In the genomic region with DNA sequence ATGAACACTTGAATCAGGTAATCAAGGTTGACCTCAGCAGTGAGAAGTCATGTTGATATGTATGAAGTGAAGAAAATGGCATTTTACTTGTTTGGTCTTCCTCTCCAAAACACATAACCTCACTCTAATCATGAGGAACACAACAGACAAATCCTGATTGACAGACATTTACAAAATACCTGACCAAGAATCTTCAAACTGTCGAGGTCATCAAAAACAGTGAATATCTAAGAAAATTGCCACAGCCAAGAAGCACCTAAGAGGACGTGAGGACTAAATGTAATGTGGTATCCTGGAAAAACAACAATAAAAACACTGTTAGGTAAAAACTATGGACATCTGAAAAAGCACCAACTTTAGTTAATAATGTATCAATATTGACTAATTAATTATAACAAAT, we compare ENCODE assay signal across 37 cellular contexts.
"Had no signal": no experiment of that assay in that cellular context is flagged by ENCODE, and none has a peak within 500 bp of the region (broad histone marks: within the 10 kb centered on the region; RNA-seq: fewer than 3 reads in every experiment).

No MANE protein-coding gene starts in this region.

- H3K4me3 Mint-ChIP-seq: activated B cell treated with CpG ODN at 0.5 μM for 24 hours; activated CD4-positive, alpha-beta memory T cell treated with anti-CD3 and anti-CD28 coated beads for 36 hours; activated CD4-positive, alpha-beta T cell treated with anti-CD3 and anti-CD28 coated beads, Interleukin-2, amount 10 ng/mL, durations not matched to agents 24 days and 14 days; activated CD8-positive, alpha-beta T cell treated with anti-CD3 and anti-CD28 coated beads for 36 hours; activated naive CD4-positive, alpha-beta T cell treated with anti-CD3 and anti-CD28 coated beads, Interleukin-2, amount 10 ng/mL, durations not matched to agents 7 days and 5 days; activated naive CD4-positive, alpha-beta T cell treated with anti-CD3 and anti-CD28 coated beads, Interleukin-2, amount 50 U/mL, for 24 hours; activated naive CD8-positive, alpha-beta T cell; activated naive CD8-positive, alpha-beta T cell treated with anti-CD3 and anti-CD28 coated beads, Interleukin-2, amount 10 ng/mL, durations not matched to agents 7 days and 5 days; activated naive CD8-positive, alpha-beta T cell treated with anti-CD3 and anti-CD28 coated beads, Interleukin-2, amount 50 U/mL, for 24 hours; activated T-cell treated with anti-CD3 and anti-CD28 coated beads, Interleukin-2, amount 50 U/mL, for 4 hours; activated T-cell treated with anti-CD3 and anti-CD28 coated beads, Interleukin-2, amount 50 U/mL, for 72 hours; activated T-helper 1 cell treated with anti-CD3 and anti-CD28 coated beads, Interleukin-12 subunit alpha, Interleukin-12 subunit beta, Interleukin-2, Interleukin-4 antibody, amounts not matched to agents 30 ng/mL and 10 ng/mL and 1 ng/mL, durations not matched to agents 14 hours and 24 hours and 36 hours; T-helper 1 cell treated with Interleukin-12 subunit alpha and Interleukin-12 subunit beta and Interleukin-4 antibody, amounts not matched to agents 30 μg/mL and 1 μg/mL, for 36 hours; T-helper 2 cell treated with Interferon-gamma antibody and Interleukin-4, amounts not matched to agents 5 μg/mL and 100 μg/mL, for 36 hours had no signal

- FAIRE-seq: TTC549 had no signal

- H3K4me1 Mint-ChIP-seq: activated B cell treated with CpG ODN at 0.5 μM for 24 hours; activated CD4-positive, alpha-beta T cell treated with anti-CD3 and anti-CD28 coated beads, Interleukin-2, amount 10 ng/mL, durations not matched to agents 24 days and 14 days; activated naive CD4-positive, alpha-beta T cell treated with anti-CD3 and anti-CD28 coated beads, Interleukin-2, amount 10 ng/mL, durations not matched to agents 7 days and 5 days; activated naive CD4-positive, alpha-beta T cell treated with anti-CD3 and anti-CD28 coated beads, Interleukin-2, amount 50 U/mL, for 24 hours; activated naive CD8-positive, alpha-beta T cell treated with anti-CD3 and anti-CD28 coated beads, Interleukin-2, amount 10 ng/mL, durations not matched to agents 7 days and 5 days; activated naive CD8-positive, alpha-beta T cell treated with anti-CD3 and anti-CD28 coated beads, Interleukin-2, amount 50 U/mL, for 24 hours had no signal

- H3K9me3 Mint-ChIP-seq: activated CD4-positive, alpha-beta memory T cell treated with anti-CD3 and anti-CD28 coated beads for 36 hours; activated CD4-positive, alpha-beta T cell treated with anti-CD3 and anti-CD28 coated beads, Interleukin-2, amount 10 ng/mL, durations not matched to agents 24 days and 14 days; T-helper 1 cell treated with Interleukin-12 subunit alpha and Interleukin-12 subunit beta and Interleukin-4 antibody, amounts not matched to agents 30 μg/mL and 1 μg/mL, for 36 hours had no signal

- DNase-seq: activated B cell treated with CpG ODN at 0.5 μM for 24 hours; activated CD4-positive, alpha-beta memory T cell treated with anti-CD3 and anti-CD28 coated beads for 36 hours; activated CD4-positive, alpha-beta T cell treated with anti-CD3 and anti-CD28 coated beads for 4 hours; activated CD4-positive, alpha-beta T cell treated with anti-CD3 and anti-CD28 coated beads, Interleukin-2, amount 10 ng/mL, durations not matched to agents 24 days and 14 days; activated CD4-positive, alpha-beta T cell treated with anti-CD3 and anti-CD28 coated beads, Interleukin-2, amount 50 U/mL, for 1 hour; activated CD4-positive, alpha-beta T cell treated with anti-CD3 and anti-CD28 coated beads, Interleukin-2, amount 50 U/mL, for 4 hours; activated CD4-positive, CD25-positive, alpha-beta regulatory T cell treated with anti-CD3 and anti-CD28 coated beads, Interleukin-2, amount 50 U/mL, for 72 hours; activated CD8-positive, alpha-beta memory T cell treated with anti-CD3 and anti-CD28 coated beads, Interleukin-2, amount 50 U/mL, for 4 hours; activated CD8-positive, alpha-beta T cell treated with anti-CD3 and anti-CD28 coated beads for 36 hours; activated effector memory CD4-positive, alpha-beta T cell treated with Interleukin-2 at 50 U/mL for 16 hours; activated gamma-delta T cell; activated naive CD4-positive, alpha-beta T cell treated with anti-CD3 and anti-CD28 coated beads, Interleukin-2, amount 10 ng/mL, durations not matched to agents 7 days and 5 days; activated naive CD4-positive, alpha-beta T cell treated with Interleukin-2 at 50 U/mL for 16 hours; activated naive CD8-positive, alpha-beta T cell treated with anti-CD3 and anti-CD28 coated beads, Interleukin-2, amount 10 ng/mL, durations not matched to agents 7 days and 5 days; activated naive CD8-positive, alpha-beta T cell treated with anti-CD3 and anti-CD28 coated beads, Interleukin-2, amount 50 U/mL, for 24 hours; activated T-cell treated with anti-CD3 and anti-CD28 coated beads for 4 hours; activated T-cell treated with anti-CD3 and anti-CD28 coated beads, Interleukin-2, amount 50 U/mL, for 1 hour; activated T-cell treated with anti-CD3 and anti-CD28 coated beads, Interleukin-2, amount 50 U/mL, for 4 hours; activated T-cell treated with anti-CD3 and anti-CD28 coated beads, Interleukin-2, amount 50 U/mL, for 72 hours; amygdala; anterior cingulate cortex; body of pancreas; brain microvascular endothelial cell; central memory CD4-positive, alpha-beta T cell; T-helper 1 cell; T-helper 2 cell; T-helper 9 cell had no signal

- H3K9me3 ChIP-seq: ascending aorta, body of pancreas, breast epithelium had no signal

- H3K4me3 ChIP-seq: ascending aorta, body of pancreas, breast epithelium had no signal

- H3K36me3 Mint-ChIP-seq: activated CD4-positive, alpha-beta memory T cell treated with anti-CD3 and anti-CD28 coated beads for 36 hours; activated naive CD4-positive, alpha-beta T cell treated with anti-CD3 and anti-CD28 coated beads, Interleukin-2, amount 10 ng/mL, durations not matched to agents 7 days and 5 days; activated naive CD4-positive, alpha-beta T cell treated with anti-CD3 and anti-CD28 coated beads, Interleukin-2, amount 50 U/mL, for 24 hours; activated naive CD8-positive, alpha-beta T cell; activated naive CD8-positive, alpha-beta T cell treated with anti-CD3 and anti-CD28 coated beads, Interleukin-2, amount 10 ng/mL, durations not matched to agents 7 days and 5 days had no signal

- H3K27me3 ChIP-seq: ascending aorta, body of pancreas, brain microvascular endothelial cell, breast epithelium had no signal

- H3K4me1 ChIP-seq: ascending aorta, body of pancreas, breast epithelium had no signal

- H3K27me3 Mint-ChIP-seq: activated B cell treated with CpG ODN at 0.5 μM for 24 hours; activated CD4-positive, alpha-beta memory T cell treated with anti-CD3 and anti-CD28 coated beads for 36 hours; activated CD4-positive, alpha-beta T cell treated with anti-CD3 and anti-CD28 coated beads, Interleukin-2, amount 10 ng/mL, durations not matched to agents 24 days and 14 days; activated CD8-positive, alpha-beta T cell treated with anti-CD3 and anti-CD28 coated beads for 36 hours; activated naive CD4-positive, alpha-beta T cell treated with anti-CD3 and anti-CD28 coated beads, Interleukin-2, amount 10 ng/mL, durations not matched to agents 7 days and 5 days; activated naive CD4-positive, alpha-beta T cell treated with anti-CD3 and anti-CD28 coated beads, Interleukin-2, amount 50 U/mL, for 24 hours; activated naive CD8-positive, alpha-beta T cell; activated naive CD8-positive, alpha-beta T cell treated with anti-CD3 and anti-CD28 coated beads, Interleukin-2, amount 10 ng/mL, durations not matched to agents 7 days and 5 days; activated naive CD8-positive, alpha-beta T cell treated with anti-CD3 and anti-CD28 coated beads, Interleukin-2, amount 50 U/mL, for 24 hours had no signal

- H3K36me3 ChIP-seq: ascending aorta, brain microvascular endothelial cell, breast epithelium had no signal

- H3K27ac ChIP-seq: ascending aorta, body of pancreas, brain microvascular endothelial cell, breast epithelium, VCaP had no signal

- ATAC-seq: activated CD8-positive, alpha-beta T cell treated with anti-CD3 and anti-CD28 coated beads for 36 hours; activated naive CD8-positive, alpha-beta T cell treated with anti-CD3 and anti-CD28 coated beads, Interleukin-2, amount 50 U/mL, for 24 hours; activated T-cell treated with anti-CD3 and anti-CD28 coated beads, Interleukin-2, amount 50 U/mL, for 4 hours; activated T-cell treated with anti-CD3 and anti-CD28 coated beads, Interleukin-2, amount 50 U/mL, for 72 hours; body of pancreas had no signal

- H3K27ac Mint-ChIP-seq: activated B cell treated with CpG ODN at 0.5 μM for 24 hours; activated CD4-positive, alpha-beta memory T cell treated with anti-CD3 and anti-CD28 coated beads for 36 hours; activated CD4-positive, alpha-beta T cell treated with anti-CD3 and anti-CD28 coated beads, Interleukin-2, amount 10 ng/mL, durations not matched to agents 24 days and 14 days; activated CD8-positive, alpha-beta T cell treated with anti-CD3 and anti-CD28 coated beads for 36 hours; activated naive CD4-positive, alpha-beta T cell treated with anti-CD3 and anti-CD28 coated beads, Interleukin-2, amount 10 ng/mL, durations not matched to agents 7 days and 5 days; activated naive CD4-positive, alpha-beta T cell treated with anti-CD3 and anti-CD28 coated beads, Interleukin-2, amount 50 U/mL, for 24 hours; activated naive CD8-positive, alpha-beta T cell; activated naive CD8-positive, alpha-beta T cell treated with anti-CD3 and anti-CD28 coated beads, Interleukin-2, amount 10 ng/mL, durations not matched to agents 7 days and 5 days; activated naive CD8-positive, alpha-beta T cell treated with anti-CD3 and anti-CD28 coated beads, Interleukin-2, amount 50 U/mL, for 24 hours; activated T-cell treated with anti-CD3 and anti-CD28 coated beads, Interleukin-2, amount 50 U/mL, for 72 hours; activated T-helper 1 cell treated with anti-CD3 and anti-CD28 coated beads, Interleukin-12 subunit alpha, Interleukin-12 subunit beta, Interleukin-2, Interleukin-4 antibody, amounts not matched to agents 30 ng/mL and 10 ng/mL and 1 ng/mL, durations not matched to agents 14 hours and 24 hours and 36 hours; activated T-helper 2 cell treated with anti-CD3 and anti-CD28 coated beads, Interferon-gamma antibody, Interleukin-2, Interleukin-4, amounts not matched to agents 10 μg/mL and 5 μg/mL and 100 μg/mL, durations not matched to agents 14 hours and 24 hours and 36 hours; T-helper 1 cell treated with Interleukin-12 subunit alpha and Interleukin-12 subunit beta and Interleukin-4 antibody, amounts not matched to agents 30 μg/mL and 1 μg/mL, for 36 hours; T-helper 2 cell treated with Interferon-gamma antibody and Interleukin-4, amounts not matched to agents 5 μg/mL and 100 μg/mL, for 36 hours had no signal
